10 cellular contexts compared by ENCODE assay signal in genomic region chr14:55028476-55028875, GRCh38. TPM values are rescaled to one million over a fixed set of nuclear protein-coding genes. Genes with fewer than 3 reads are reported as not detected.
A peak's percentile ranks its signal among the peaks of the same experiment; 100 is the strongest.
DNase-seq lines count a peak whose midpoint lies in the region; ATAC-seq and TF ChIP-seq lines count a peak whose summit lies in the region.
"Had no signal": no experiment of that assay in that cellular context is flagged by ENCODE, and none has a peak within 500 bp of the region (broad histone marks: within the 10 kb centered on the region; RNA-seq: fewer than 3 reads in every experiment).

No MANE protein-coding gene starts in this region.

- peaks cover 2% of the 10 kb centered on the region for H3K27me3 Mint-ChIP-seq in neural progenitor cell (ENCODE audit: insufficient read depth, low read depth)

- no peak overlapping the region for H2AFZ ChIP-seq in neural progenitor cell (replicated peaks)

- TF ChIP-seq CTCF in DOHH2 (IDR thresholded peaks at IDR 0.05; ENCODE audit: low read depth, low read length, poor library complexity, severe bottlenecking) (no peak), dorsolateral prefrontal cortex (IDR thresholded peaks at IDR 0.05 in 54 of 56, conservative IDR thresholded peaks at IDR 0.05 in 2 of 56; ENCODE audit: low read depth in 1 of 56, partially characterized antibody in 56 of 56) (no peak), neural progenitor cell (IDR thresholded peaks at IDR 0.05) (no peak)

- H3K4me3 Mint-ChIP-seq in neural progenitor cell = peak overlapping the region; percentile 89

- H3K27me3 ChIP-seq in DOHH2 (ENCODE audit: control insufficient read depth, low read length) (no peaks in the 10 kb centered on the region), MG63 (no peaks in the 10 kb centered on the region), dorsolateral prefrontal cortex (no peaks in the 10 kb centered on the region), neural progenitor cell (no peaks in the 10 kb centered on the region)
- H3K27me3 ChIP-seq: Peyer's patch had no signal

- peak overlapping the region; percentile 97 for H3K4me3 ChIP-seq in DOHH2 (ENCODE audit: low read length)
- H3K4me3 ChIP-seq in MG63 = peak overlapping the region; percentile 84
- peak overlapping the region in 57 of 59 donors; percentile 57 to 98 (median 87) for H3K4me3 ChIP-seq in dorsolateral prefrontal cortex
- H3K4me3 ChIP-seq in neural progenitor cell = peak overlapping the region; percentile 92
- H3K4me3 ChIP-seq: lung had no signal

- peaks cover 62% of the 10 kb centered on the region for H3K36me3 ChIP-seq in DOHH2 (ENCODE audit: control insufficient read depth, low read length)
- H3K36me3 ChIP-seq in MG63 = peaks cover 5% of the 10 kb centered on the region
- peaks cover 3% of the 10 kb centered on the region for H3K36me3 ChIP-seq in neural progenitor cell
- H3K36me3 ChIP-seq: Peyer's patch had no signal

- H3K27ac ChIP-seq in DOHH2 (ENCODE audit: low read depth, low read length) = no peak overlapping the region
- H3K27ac ChIP-seq in dorsolateral prefrontal cortex = no peak overlapping the region
- no peak overlapping the region for H3K27ac ChIP-seq in neural progenitor cell

- H3K27ac Mint-ChIP-seq in neural progenitor cell = peak overlapping the region; percentile 89

- no peak for ATAC-seq in HG02798 (IDR thresholded peaks at IDR 0.05; ENCODE audit: poor library complexity, unreplicated experiment)
- no peak for ATAC-seq in GM21786 (IDR thresholded peaks at IDR 0.05; ENCODE audit: unreplicated experiment)

- peak overlapping the region; percentile 80 for H3K9ac ChIP-seq in neural progenitor cell

- DNase-seq in MG63 = no peak
- DNase-seq in dorsolateral prefrontal cortex = no peak
- DNase-seq in neural progenitor cell (ENCODE audit: low spot score) = no peak
- DNase-seq in OCI-M2 (lab: John Stamatoyannopoulos, UW; ENCODE audit: unreplicated experiment) = no peak
- no peak for DNase-seq in NCI-H82 treated with DMSO at 0.1 percent for 48 hours (lab: John Stamatoyannopoulos, UW; ENCODE audit: unreplicated experiment)
- DNase-seq: Peyer's patch had no signal

- H3K9me3 Mint-ChIP-seq in neural progenitor cell = no peaks in the 10 kb centered on the region

- H3K4me1 Mint-ChIP-seq in neural progenitor cell = peaks cover 38% of the 10 kb centered on the region

- no peaks in the 10 kb centered on the region for H3K9me2 ChIP-seq in DOHH2 (replicated peaks; ENCODE audit: control insufficient read depth, low read length)

- H3K4me1 ChIP-seq in DOHH2 (ENCODE audit: control insufficient read depth, low read length) = peaks cover 45% of the 10 kb centered on the region
- peaks cover 33% of the 10 kb centered on the region for H3K4me1 ChIP-seq in neural progenitor cell

- H3K9me3 ChIP-seq in DOHH2 (ENCODE audit: control insufficient read depth, insufficient read depth, low read length) (no peaks in the 10 kb centered on the region), MG63 (no peaks in the 10 kb centered on the region), neural progenitor cell (ENCODE audit: low read depth) (no peaks in the 10 kb centered on the region)
- H3K9me3 ChIP-seq: Peyer's patch had no signal

- H3K36me3 Mint-ChIP-seq in neural progenitor cell = peaks cover 3% of the 10 kb centered on the region

- intact Hi-C loops in dorsolateral prefrontal cortex (cut with DNase I) = no loop called here

- H4K20me1 ChIP-seq in DOHH2 (ENCODE audit: control insufficient read depth, insufficient read depth, low read depth, low read length) = peaks cover 8% of the 10 kb centered on the region; the same call in 1 of the 2 replicates
- peaks cover 30% of the 10 kb centered on the region for H4K20me1 ChIP-seq in neural progenitor cell (ENCODE audit: low read depth)

- H3K79me2 ChIP-seq in DOHH2 (ENCODE audit: control insufficient read depth, low read length) = peaks cover 93% of the 10 kb centered on the region
- peaks cover 93% of the 10 kb centered on the region for H3K79me2 ChIP-seq in neural progenitor cell (ENCODE audit: low read depth)

- H3K4me2 ChIP-seq in DOHH2 (ENCODE audit: low read length) (peak overlapping the region; percentile 89), neural progenitor cell (peak overlapping the region; percentile 95)

- no peaks in the 10 kb centered on the region for H3F3A ChIP-seq in DOHH2 (ENCODE audit: control insufficient read depth, insufficient read depth)
- peaks cover 29% of the 10 kb centered on the region for H3F3A ChIP-seq in neural progenitor cell (ENCODE audit: low read depth)

RNA-seq across cellular contexts. Expression of gene SOCS4, which starts 1.4 kb away (rescaled TPM):
- 3.8 and 9.0 TPM in 2 replicates for total RNA-seq in MG63 (2014; rRNA removed; shearing (Covaris generic); ENCODE audit: low replicate concordance)
- total RNA-seq in dorsolateral prefrontal cortex = 10 to 100 TPM; 17.2 to 44.5 (median 26.0) TPM
- total RNA-seq in neural progenitor cell (ENCODE audit: low replicate concordance) = 19.9 and 32.6 TPM in 2 replicates

RNA-seq across cellular contexts. Expression of gene WDHD1, which starts 1.6 kb away (rescaled TPM):
- total RNA-seq in MG63 (2014; rRNA removed; shearing (Covaris generic); ENCODE audit: low replicate concordance) = 5.2 TPM in 2 replicates
- total RNA-seq in dorsolateral prefrontal cortex = 1 to 10 TPM; 2.1 to 8.9 (median 5.0) TPM
- total RNA-seq in neural progenitor cell (ENCODE audit: low replicate concordance) = 62.3 and 82.0 TPM in 2 replicates

RNA-seq across cellular contexts. Expression of gene MAPK1IP1L, which starts 23.0 kb away (rescaled TPM):
- 14.8 and 15.0 TPM in 2 replicates for total RNA-seq in MG63 (2014; rRNA removed; shearing (Covaris generic); ENCODE audit: low replicate concordance)
- total RNA-seq in dorsolateral prefrontal cortex (10 to 100 TPM; 35.7 to 78.9 (median 53.0) TPM), neural progenitor cell (ENCODE audit: low replicate concordance) (72.6 and 125 TPM in 2 replicates)
